19 cellular contexts compared by ENCODE assay signal in genomic region chr9:83936523-83936922, GRCh38.
"Had no signal": no experiment of that assay in that cellular context is flagged by ENCODE, and none has a peak within 500 bp of the region (broad histone marks: within the 10 kb centered on the region; RNA-seq: fewer than 3 reads in every experiment).

No MANE protein-coding gene starts in this region.

- ATAC-seq: activated naive CD8-positive, alpha-beta T cell treated with anti-CD3 and anti-CD28 coated beads, Interleukin-2, amount 50 U/mL, for 24 hours; esophagus mucosa; naive thymus-derived CD8-positive, alpha-beta T cell; pancreas; sciatic nerve; stimulated activated naive B cell treated with anti-CD40 and anti-IgM and Interleukin-4, amounts not matched to agents 10 μg/mL and 1 μg/mL and 100 μg/mL, for 72 hours had no signal

- DNase-seq: activated CD4-positive, alpha-beta T cell treated with anti-CD3 and anti-CD28 coated beads, Interleukin-2, amount 50 U/mL, for 1 hour; activated CD4-positive, CD25-positive, alpha-beta regulatory T cell treated with anti-CD3 and anti-CD28 coated beads, Interleukin-2, amount 50 U/mL, for 72 hours; activated CD8-positive, alpha-beta memory T cell treated with anti-CD3 and anti-CD28 coated beads for 24 hours; activated CD8-positive, alpha-beta memory T cell treated with anti-CD3 and anti-CD28 coated beads, Interleukin-2, amount 50 U/mL, for 48 hours; activated effector memory CD4-positive, alpha-beta T cell treated with Interleukin-2 at 50 U/mL for 16 hours; activated naive CD4-positive, alpha-beta T cell treated with anti-CD3 and anti-CD28 coated beads, Interleukin-2, amount 10 ng/mL, durations not matched to agents 7 days and 5 days; activated naive CD8-positive, alpha-beta T cell treated with anti-CD3 and anti-CD28 coated beads, Interleukin-2, amount 50 U/mL, for 24 hours; activated T-cell treated with anti-CD3 and anti-CD28 coated beads, Interleukin-2, amount 50 U/mL, for 48 hours; aorta; cerebellar nuclear complex; effector CD4-positive, alpha-beta T cell; mesenchymal stem cell; naive thymus-derived CD8-positive, alpha-beta T cell; pancreas; stimulated activated CD4-positive, alpha-beta T cell treated with anti-CD3 and anti-CD28 coated beads, Interleukin-4, amount 100 ng/mL, for 4 hours; stimulated activated naive B cell treated with anti-CD40 and anti-IgM and Interleukin-4, amounts not matched to agents 10 μg/mL and 1 μg/mL and 100 μg/mL, for 72 hours; upper lobe of left lung had no signal
